ENCODE assay signal across 1 cellular context in the genomic region with DNA sequence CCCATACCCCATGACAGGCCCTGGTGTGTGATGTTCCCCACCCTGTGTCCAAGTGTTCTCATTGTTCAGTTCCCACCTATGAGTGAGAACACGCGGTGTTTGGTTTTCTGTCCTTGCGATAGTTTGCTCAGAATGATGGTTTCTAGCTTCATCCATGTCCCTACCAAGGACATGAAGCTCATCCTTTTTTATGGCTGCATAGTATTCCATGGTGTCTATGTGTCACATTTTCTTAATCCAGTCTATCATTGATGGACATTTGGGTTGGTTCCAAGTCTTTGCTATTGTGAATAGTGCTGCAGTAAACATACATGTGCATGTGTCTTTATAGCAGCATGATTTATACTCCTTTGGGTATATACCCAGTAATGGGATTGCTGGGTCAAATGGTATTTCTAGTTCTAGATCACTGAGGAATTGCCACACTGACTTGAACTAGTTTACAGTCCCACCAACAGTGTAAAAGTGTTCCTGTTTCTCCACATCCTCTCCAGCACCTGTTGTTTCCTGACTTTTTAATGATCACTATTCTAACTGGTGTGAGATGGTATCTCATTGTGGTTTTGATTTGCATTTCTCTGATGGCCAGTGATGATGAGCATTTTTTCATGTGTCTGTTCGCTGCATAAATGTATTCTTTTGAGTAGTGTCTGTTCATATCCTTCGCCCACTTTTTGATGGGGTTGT. TPM values are rescaled to one million over a fixed set of nuclear protein-coding genes. Genes with fewer than 3 reads are reported as not detected.
"Had no signal": no experiment of that assay in that cellular context is flagged by ENCODE, and none has a peak within 500 bp of the region (broad histone marks: within the 10 kb centered on the region; RNA-seq: fewer than 3 reads in every experiment).

No MANE protein-coding gene starts in this region.

RNA-seq across cellular contexts. Expression of a gene that starts 18.2 kb away (rescaled TPM):
- total RNA-seq: RPMI7951 had no signal
